11 cellular contexts compared by ENCODE assay signal in the genomic region with DNA sequence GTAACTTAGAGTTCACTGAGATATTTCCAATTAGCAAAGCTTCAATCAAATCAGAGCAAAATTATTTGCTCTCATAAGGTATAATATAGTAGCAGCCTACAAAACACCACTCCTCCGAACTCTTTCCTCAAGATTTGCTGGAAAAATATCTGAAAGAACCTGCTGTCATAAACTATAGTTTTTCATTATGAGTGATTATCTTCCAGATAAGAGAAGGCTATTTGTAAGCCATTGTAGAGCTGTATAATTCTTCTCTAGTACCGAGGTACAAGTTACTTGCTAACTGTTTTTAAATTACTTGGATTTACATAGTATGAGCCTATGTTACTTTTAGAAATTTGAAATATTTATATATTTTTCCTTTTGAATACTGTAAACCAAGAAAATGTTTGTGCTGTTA. TPM values are rescaled to one million over a fixed set of nuclear protein-coding genes. Genes with fewer than 3 reads are reported as not detected.
A peak's percentile ranks its signal among the peaks of the same experiment; 100 is the strongest.
DNase-seq lines count a peak whose midpoint lies in the region; ATAC-seq and TF ChIP-seq lines count a peak whose summit lies in the region.
"Had no signal": no experiment of that assay in that cellular context is flagged by ENCODE, and none has a peak within 500 bp of the region (broad histone marks: within the 10 kb centered on the region; RNA-seq: fewer than 3 reads in every experiment).

No MANE protein-coding gene starts in this region.

- H3K9me3 Mint-ChIP-seq in activated naive CD8-positive, alpha-beta T cell treated with anti-CD3 and anti-CD28 coated beads for 36 hours, result no peaks in the 10 kb centered on the region
- H3K9me3 Mint-ChIP-seq in mesothelial cell of epicardium, result no peaks in the 10 kb centered on the region

- H3K27me3 Mint-ChIP-seq in activated naive CD8-positive, alpha-beta T cell treated with anti-CD3 and anti-CD28 coated beads for 36 hours, result no peaks in the 10 kb centered on the region
- H3K27me3 Mint-ChIP-seq in mesothelial cell of epicardium (ENCODE audit: low read depth), result no peaks in the 10 kb centered on the region

- H3K36me3 Mint-ChIP-seq in activated naive CD8-positive, alpha-beta T cell treated with anti-CD3 and anti-CD28 coated beads for 36 hours, result peaks cover 61% of the 10 kb centered on the region
- H3K36me3 Mint-ChIP-seq in mesothelial cell of epicardium, result peaks cover 5% of the 10 kb centered on the region

- ATAC-seq in HG02870 (IDR thresholded peaks at IDR 0.05; ENCODE audit: unreplicated experiment), result no peak

- H3K27me3 ChIP-seq in HL-60 (ENCODE audit: insufficient read depth, poor library complexity, severe bottlenecking), result no peaks in the 10 kb centered on the region

- no peak for TF ChIP-seq CTCF in HL-60 (IDR thresholded peaks at IDR 0.05; ENCODE audit: insufficient read depth, low read length)
- TF ChIP-seq CTCF in mesothelial cell of epicardium (IDR thresholded peaks at IDR 0.05; ENCODE audit: unreplicated experiment), result no peak

- DNase-seq in Caki2 (ENCODE audit: low read depth) (peak; percentile 3), HL-60 (ENCODE audit: low read depth in 1 of 2, low spot score in 1 of 2) (no peak), mesothelial cell of epicardium (ENCODE audit: low spot score in 2 of 2, unreplicated experiment in 2 of 2) (no peak), putamen (ENCODE audit: low spot score) (no peak), NCI-H2081 treated with DMSO at 0.1 percent for 48 hours (lab: John Stamatoyannopoulos, UW) (no peak)
- DNase-seq in activated naive CD8-positive, alpha-beta T cell treated with anti-CD3 and anti-CD28 coated beads for 36 hours, result no peak
- no peak for DNase-seq in effector CD4-positive, alpha-beta T cell
- DNase-seq: HCEC 1CT, Kasumi-1, retina had no signal

- in situ Hi-C loops in Caki2 (cut with HindIII; ENCODE audit: low pct_unique_long_range_greater_than_20kb, low sequenced_read_pairs), result no loop called here

- peak overlapping the region; percentile 7; the same call in 1 of the 2 replicates for H3K27ac ChIP-seq in HL-60 (replicated peaks)

- H3K4me3 Mint-ChIP-seq in activated naive CD8-positive, alpha-beta T cell treated with anti-CD3 and anti-CD28 coated beads for 36 hours, result peak overlapping the region; percentile 99
- H3K4me3 Mint-ChIP-seq in mesothelial cell of epicardium, result peak overlapping the region; percentile 97

- peak overlapping the region; percentile 81 for H3K4me3 ChIP-seq in HL-60 (replicated peaks; ENCODE audit: insufficient read depth, low read length)

- H3K27ac Mint-ChIP-seq in activated naive CD8-positive, alpha-beta T cell treated with anti-CD3 and anti-CD28 coated beads for 36 hours, result no peak overlapping the region
- no peak overlapping the region for H3K27ac Mint-ChIP-seq in mesothelial cell of epicardium

- peaks cover 32% of the 10 kb centered on the region for H3K4me1 Mint-ChIP-seq in activated naive CD8-positive, alpha-beta T cell treated with anti-CD3 and anti-CD28 coated beads for 36 hours
- peaks cover 39% of the 10 kb centered on the region for H3K4me1 Mint-ChIP-seq in mesothelial cell of epicardium

RNA-seq across cellular contexts. Expression of gene NDC80, which starts 2.1 kb away (rescaled TPM):
- total RNA-seq in Caki2 (2014; rRNA removed; shearing (Covaris generic); ENCODE audit: low replicate concordance), result 24.5 and 34.4 TPM in 2 replicates
- 10 to 100 TPM; 81.6 to 89.7 TPM for total RNA-seq in activated naive CD8-positive, alpha-beta T cell treated with anti-CD3 and anti-CD28 coated beads for 36 hours
- total RNA-seq in mesothelial cell of epicardium, result 13.4 to 16.1 TPM (median 15.0 TPM) in 3 replicates

RNA-seq across cellular contexts. Expression of gene METTL4, which starts 2.1 kb away (rescaled TPM):
- 8.8 and 14.0 TPM in 2 replicates for total RNA-seq in Caki2 (2014; rRNA removed; shearing (Covaris generic); ENCODE audit: low replicate concordance)
- 10 to 100 TPM; 20.4 to 22.2 TPM for total RNA-seq in activated naive CD8-positive, alpha-beta T cell treated with anti-CD3 and anti-CD28 coated beads for 36 hours
- 9.6 to 14.4 TPM (median 10.7 TPM) in 3 replicates for total RNA-seq in mesothelial cell of epicardium
